Comparison of ENCODE assay signal across 27 cellular contexts in the genomic region with DNA sequence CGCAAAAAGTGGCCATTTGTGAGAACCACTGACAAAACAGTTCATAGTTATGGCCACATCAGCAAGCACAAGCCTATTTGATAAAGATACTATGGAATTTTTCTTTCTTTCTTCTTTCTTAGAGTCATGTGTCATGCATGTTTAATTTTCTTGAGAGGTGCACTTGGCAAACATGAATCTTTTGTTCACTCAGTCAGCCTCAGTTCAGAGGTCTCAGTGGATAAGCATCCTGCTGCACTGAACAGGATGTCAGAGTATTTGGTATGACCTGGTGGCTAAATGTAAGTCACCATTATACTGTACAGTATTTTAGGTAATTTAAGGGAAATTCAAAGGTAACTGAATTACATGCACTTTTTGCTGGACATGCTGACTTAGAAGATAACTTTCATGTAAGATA.
"Had no signal": no experiment of that assay in that cellular context is flagged by ENCODE, and none has a peak within 500 bp of the region (broad histone marks: within the 10 kb centered on the region; RNA-seq: fewer than 3 reads in every experiment).

No MANE protein-coding gene starts in this region.

- H3K4me3 ChIP-seq: breast epithelium, colonic mucosa, hepatocyte, left lung, right lobe of liver, skin epidermis, stomach, suprapubic skin, tibial nerve had no signal

- H3K27me3 Mint-ChIP-seq: activated CD4-positive, alpha-beta T cell treated with anti-CD3 and anti-CD28 coated beads, Interleukin-2, amount 10 ng/mL, durations not matched to agents 7 days and 5 days; activated CD8-positive, alpha-beta memory T cell treated with anti-CD3 and anti-CD28 coated beads, Interleukin-2, amount 10 ng/mL, durations not matched to agents 7 days and 5 days; activated CD8-positive, alpha-beta T cell treated with anti-CD3 and anti-CD28 coated beads for 36 hours; activated naive CD8-positive, alpha-beta T cell treated with anti-CD3 and anti-CD28 coated beads for 36 hours; memory B cell; natural killer cell treated with Interleukin-12 subunit alpha and Interleukin-12 subunit beta and Interleukin-15 and Interleukin-18, amount 100 ng/mL, for 72 hours had no signal

- H3K4me2 ChIP-seq: hepatocyte had no signal

- H3K27ac Mint-ChIP-seq: activated CD4-positive, alpha-beta T cell treated with anti-CD3 and anti-CD28 coated beads, Interleukin-2, amount 10 ng/mL, durations not matched to agents 7 days and 5 days; activated CD8-positive, alpha-beta memory T cell treated with anti-CD3 and anti-CD28 coated beads, Interleukin-2, amount 10 ng/mL, durations not matched to agents 7 days and 5 days; activated CD8-positive, alpha-beta T cell treated with anti-CD3 and anti-CD28 coated beads for 36 hours; activated naive CD8-positive, alpha-beta T cell treated with anti-CD3 and anti-CD28 coated beads for 36 hours; memory B cell had no signal

- H3K4me3 Mint-ChIP-seq: activated CD4-positive, alpha-beta T cell treated with anti-CD3 and anti-CD28 coated beads, Interleukin-2, amount 10 ng/mL, durations not matched to agents 7 days and 5 days; activated CD8-positive, alpha-beta memory T cell treated with anti-CD3 and anti-CD28 coated beads, Interleukin-2, amount 10 ng/mL, durations not matched to agents 7 days and 5 days; activated CD8-positive, alpha-beta T cell treated with anti-CD3 and anti-CD28 coated beads for 36 hours; activated naive CD8-positive, alpha-beta T cell treated with anti-CD3 and anti-CD28 coated beads for 36 hours; immature natural killer cell; memory B cell; natural killer cell treated with Interleukin-12 subunit alpha and Interleukin-12 subunit beta and Interleukin-15 and Interleukin-18, amount 100 ng/mL, for 72 hours had no signal

- H3K9me3 Mint-ChIP-seq: activated CD8-positive, alpha-beta T cell treated with anti-CD3 and anti-CD28 coated beads for 36 hours; immature natural killer cell; memory B cell; natural killer cell treated with Interleukin-12 subunit alpha and Interleukin-12 subunit beta and Interleukin-15 and Interleukin-18, amount 100 ng/mL, for 72 hours had no signal

- H3K27me3 ChIP-seq: breast epithelium, colonic mucosa, hepatocyte, left lung, neutrophil, right lobe of liver, stomach, suprapubic skin, tibial nerve had no signal

- DNase-seq: activated CD4-positive, alpha-beta T cell treated with anti-CD3 and anti-CD28 coated beads, Interleukin-2, amount 10 ng/mL, durations not matched to agents 7 days and 5 days; activated CD4-positive, CD25-positive, alpha-beta regulatory T cell treated with anti-CD3 and anti-CD28 coated beads, Interleukin-2, amount 50 U/mL, for 72 hours; activated CD8-positive, alpha-beta memory T cell treated with anti-CD3 and anti-CD28 coated beads, Interleukin-2, amount 10 ng/mL, durations not matched to agents 7 days and 5 days; activated CD8-positive, alpha-beta T cell treated with anti-CD3 and anti-CD28 coated beads for 36 hours; activated gamma-delta T cell treated with Interleukin-2 at 50 U/mL for 16 hours; activated naive CD8-positive, alpha-beta T cell treated with anti-CD3 and anti-CD28 coated beads for 36 hours; activated T-cell treated with anti-CD3 and anti-CD28 coated beads for 4 hours; amniotic stem cell; colonic mucosa; immature natural killer cell; left lung; right lobe of liver; stimulated activated CD4-positive, alpha-beta T cell treated with anti-CD3 and anti-CD28 coated beads, Interleukin-1b, Interleukin-23, amount 100 ng/mL, for 48 hours; stomach; WERI-Rb-1 had no signal

- H3K36me3 ChIP-seq: breast epithelium, colonic mucosa had no signal

- H2AFZ ChIP-seq: hepatocyte, parathyroid adenoma had no signal

- FAIRE-seq: TTC549, urothelium cell line had no signal

- H3K27ac ChIP-seq: breast epithelium, colonic mucosa, epithelial cell of prostate, hepatocyte, left lung, neutrophil, parathyroid adenoma, right lobe of liver, skin epidermis, stomach, suprapubic skin, tibial nerve, WERI-Rb-1 had no signal

- H3K9me3 ChIP-seq: breast epithelium, colonic mucosa, left lung, neutrophil, right lobe of liver, stomach, suprapubic skin, tibial nerve had no signal

- H3K4me1 ChIP-seq: breast epithelium had no signal

- ATAC-seq: activated CD8-positive, alpha-beta memory T cell treated with anti-CD3 and anti-CD28 coated beads, Interleukin-2, amount 10 ng/mL, durations not matched to agents 7 days and 5 days; activated CD8-positive, alpha-beta T cell treated with anti-CD3 and anti-CD28 coated beads for 36 hours; left lung; natural killer cell treated with Interleukin-12 subunit alpha and Interleukin-12 subunit beta and Interleukin-15 and Interleukin-18, amount 100 ng/mL, for 72 hours; right lobe of liver had no signal

- H3K9ac ChIP-seq: parathyroid adenoma had no signal
